20 cellular contexts compared by ENCODE assay signal in the genomic region with DNA sequence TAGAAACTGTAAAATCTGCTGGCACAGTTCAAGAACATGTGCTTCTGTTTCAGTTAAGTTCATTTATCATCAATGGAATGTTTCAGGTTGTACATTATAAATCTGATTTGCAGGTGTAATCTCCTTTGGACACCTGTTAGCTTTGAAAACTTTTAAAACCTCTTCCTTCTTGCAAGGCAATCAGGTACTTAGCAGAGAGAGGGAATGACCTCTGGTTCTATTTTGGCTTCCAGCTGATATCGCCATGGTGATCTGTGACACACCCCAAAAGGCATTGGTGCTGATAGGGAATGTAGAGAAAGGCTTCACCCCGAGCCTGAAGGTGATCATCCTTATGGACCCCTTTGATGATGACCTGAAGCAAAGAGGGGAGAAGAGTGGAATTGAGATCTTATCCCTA. TPM values are rescaled to one million over a fixed set of nuclear protein-coding genes. Genes with fewer than 3 reads are reported as not detected.
A peak's percentile ranks its signal among the peaks of the same experiment; 100 is the strongest.
DNase-seq lines count a peak whose midpoint lies in the region; ATAC-seq and TF ChIP-seq lines count a peak whose summit lies in the region.
"Had no signal": no experiment of that assay in that cellular context is flagged by ENCODE, and none has a peak within 500 bp of the region (broad histone marks: within the 10 kb centered on the region; RNA-seq: fewer than 3 reads in every experiment).

No MANE protein-coding gene starts in this region.

- 62% methylated on average over 2 of the region's 2 CpGs for WGBS in hepatocyte (ENCODE audit: low lambda C conversion rate, missing lambda C conversion rate)
- 45 to 53% methylated on average over 2 of the region's 2 CpGs for WGBS in body of pancreas, 2 donors

- POLR2A ChIA-PET in CD8-positive, alpha-beta T cell (lab: Charles Lee) = interaction anchor here (0.6 kb wide), 1 partner anchor 88 kb away, joined by 4 read pairs; no protein-coding TSS in a partner anchor

- no peak for TF ChIP-seq POLR2A in body of pancreas (IDR thresholded peaks at IDR 0.05)

- no peak for DNase-seq in CD8-positive, alpha-beta T cell
- no peak for DNase-seq in Calu3
- no peak for DNase-seq in hepatocyte (ENCODE audit: low spot score)
- no peak for DNase-seq in mucosa of descending colon
- no peak for DNase-seq in AG20443 (ENCODE audit: low spot score)
- no peak for DNase-seq in NCI-H2029 treated with DMSO at 0.1 percent for 48 hours (lab: John Stamatoyannopoulos, UW)
- no peak for DNase-seq in putamen (ENCODE audit: low spot score)
- DNase-seq in body of pancreas = no peak
- DNase-seq: ACHN; CD4-positive, alpha-beta memory T cell; DMS 273 treated with DMSO at 0.1 percent for 48 hours; DMS53; DND-41; EL; HCEC 1CT; KBM-7 had no signal

- H3K79me2 ChIP-seq in hepatocyte = no peaks in the 10 kb centered on the region

- no peaks in the 10 kb centered on the region for H4K20me1 ChIP-seq in hepatocyte (ENCODE audit: insufficient read depth, poor library complexity, severe bottlenecking)
- H4K20me1 ChIP-seq: BLaER1 had no signal

- no peak for ATAC-seq in CD8-positive, alpha-beta T cell
- ATAC-seq in mucosa of descending colon (peak; percentile 68), body of pancreas (no peak)
- ATAC-seq: GM12878 had no signal

- no TSS peak for BruUV-seq in Calu3 (replicated peaks; lab: Mats Ljungman, UMichigan)

- H3K4me3 ChIP-seq in CD8-positive, alpha-beta T cell (ENCODE audit: low read depth, low read length) = no peak overlapping the region
- no peak overlapping the region for H3K4me3 ChIP-seq in hepatocyte
- no peak overlapping the region for H3K4me3 ChIP-seq in mucosa of descending colon
- H3K4me3 ChIP-seq in body of pancreas = no peak overlapping the region
- H3K4me3 ChIP-seq: BLaER1, GM12878 had no signal

- no peak for TF ChIP-seq CTCF in CD8-positive, alpha-beta T cell (IDR thresholded peaks at IDR 0.05)
- TF ChIP-seq CTCF in Calu3 (IDR thresholded peaks at IDR 0.05; ENCODE audit: unreplicated experiment) = no peak
- no peak for TF ChIP-seq CTCF in hepatocyte (IDR thresholded peaks at IDR 0.05; ENCODE audit: poor library complexity)
- no peak for TF ChIP-seq CTCF in mucosa of descending colon (IDR thresholded peaks at IDR 0.05)
- no peak for TF ChIP-seq CTCF in body of pancreas (IDR thresholded peaks at IDR 0.05)

- intact Hi-C loops in CD8-positive, alpha-beta T cell (cut with DNase I, micrococcal nuclease) = no loop called here
- intact Hi-C loops in Calu3 (cut with micrococcal nuclease; ENCODE audit: unreplicated experiment) (no loop called here), mucosa of descending colon (cut with DNase I, micrococcal nuclease) (no loop called here), body of pancreas (cut with DNase I) (no loop called here)

- peak overlapping the region; percentile 58 for H3K27ac Mint-ChIP-seq in CD8-positive, alpha-beta T cell
- H3K27ac Mint-ChIP-seq in Calu3 (ENCODE audit: unreplicated experiment) = peak overlapping the region; percentile 34
- H3K27ac Mint-ChIP-seq: CD14-positive monocyte, IgD-negative memory B cell had no signal

- no peaks in the 10 kb centered on the region for H3K4me1 Mint-ChIP-seq in CD8-positive, alpha-beta T cell (ENCODE audit: low read depth)
- peaks cover 34% of the 10 kb centered on the region for H3K4me1 Mint-ChIP-seq in Calu3 (ENCODE audit: low read depth, unreplicated experiment)
- H3K4me1 Mint-ChIP-seq: CD14-positive monocyte; CD4-positive, alpha-beta memory T cell had no signal

- H3K4me1 ChIP-seq in CD8-positive, alpha-beta T cell (ENCODE audit: insufficient read depth, low read length) = no peaks in the 10 kb centered on the region
- H3K4me1 ChIP-seq in hepatocyte (ENCODE audit: insufficient read depth) (peaks cover 10% of the 10 kb centered on the region), mucosa of descending colon (ENCODE audit: low read depth) (peaks cover 30% of the 10 kb centered on the region), body of pancreas (no peaks in the 10 kb centered on the region)

- CTCF ChIA-PET in CD8-positive, alpha-beta T cell (lab: Charles Lee) = interaction anchor here (1.2 to 1.6 kb wide), 2 partner anchors 10 to 26 kb away, joined by 3 to 4 read pairs; no protein-coding TSS in a partner anchor
- CTCF ChIA-PET in Calu3 (lab: Charles Lee) = no interaction called here

- H2AFZ ChIP-seq in hepatocyte = no peak overlapping the region

- no peak overlapping the region for H3K4me2 ChIP-seq in hepatocyte
- H3K4me2 ChIP-seq: BLaER1 had no signal

- peaks cover 58% of the 10 kb centered on the region for H3K36me3 ChIP-seq in CD8-positive, alpha-beta T cell (ENCODE audit: insufficient read depth, low read length)
- H3K36me3 ChIP-seq in hepatocyte (replicated peaks; ENCODE audit: insufficient read depth, low read depth) (no peaks in the 10 kb centered on the region), mucosa of descending colon (ENCODE audit: low read depth) (peaks cover 6% of the 10 kb centered on the region), body of pancreas (replicated peaks in 1 of 2; ENCODE audit: insufficient read depth in 1 of 2, low read depth in 2 of 2) (no peaks in the 10 kb centered on the region)

- peaks cover 83% of the 10 kb centered on the region for H3K36me3 Mint-ChIP-seq in CD8-positive, alpha-beta T cell
- H3K36me3 Mint-ChIP-seq in Calu3 (ENCODE audit: insufficient read depth, unreplicated experiment) = peaks cover 5% of the 10 kb centered on the region

- no peaks in the 10 kb centered on the region for H3K9me3 ChIP-seq in CD8-positive, alpha-beta T cell (ENCODE audit: low read length)
- no peaks in the 10 kb centered on the region for H3K9me3 ChIP-seq in hepatocyte (ENCODE audit: low read depth)
- no peaks in the 10 kb centered on the region for H3K9me3 ChIP-seq in mucosa of descending colon
- H3K9me3 ChIP-seq in body of pancreas = no peaks in the 10 kb centered on the region

- no peaks in the 10 kb centered on the region for H3K27me3 ChIP-seq in CD8-positive, alpha-beta T cell (ENCODE audit: insufficient read depth, low read length)
- H3K27me3 ChIP-seq in hepatocyte (no peaks in the 10 kb centered on the region), body of pancreas (no peaks in the 10 kb centered on the region)
- H3K27me3 ChIP-seq: BLaER1 had no signal

- no peak overlapping the region for H3K4me3 Mint-ChIP-seq in CD8-positive, alpha-beta T cell
- no peak overlapping the region for H3K4me3 Mint-ChIP-seq in Calu3 (ENCODE audit: low read depth, unreplicated experiment)
- H3K4me3 Mint-ChIP-seq: CD14-positive monocyte; CD4-positive, alpha-beta memory T cell; IgD-negative memory B cell had no signal

- H3K27ac ChIP-seq in CD8-positive, alpha-beta T cell (ENCODE audit: low read depth, low read length) = no peak overlapping the region
- H3K27ac ChIP-seq in hepatocyte = peak overlapping the region; percentile 54
- H3K27ac ChIP-seq in body of pancreas = no peak overlapping the region
- H3K27ac ChIP-seq: BLaER1 had no signal

- no peaks in the 10 kb centered on the region for H3K9me2 ChIP-seq in hepatocyte (replicated peaks; ENCODE audit: insufficient read depth)

- H3K9me3 Mint-ChIP-seq in CD8-positive, alpha-beta T cell = no peaks in the 10 kb centered on the region
- H3K9me3 Mint-ChIP-seq in Calu3 (ENCODE audit: low read depth, unreplicated experiment) = peaks cover 2% of the 10 kb centered on the region
- H3K9me3 Mint-ChIP-seq: CD14-positive monocyte; CD4-positive, alpha-beta memory T cell had no signal

- H3K27me3 Mint-ChIP-seq in CD8-positive, alpha-beta T cell (ENCODE audit: low read depth) = no peaks in the 10 kb centered on the region
- H3K27me3 Mint-ChIP-seq in Calu3 (ENCODE audit: unreplicated experiment) = no peaks in the 10 kb centered on the region
- H3K27me3 Mint-ChIP-seq: CD4-positive, alpha-beta memory T cell; IgD-negative memory B cell had no signal

RNA-seq across cellular contexts. Expression of a gene that starts 35.4 kb away (rescaled TPM):
- total RNA-seq in CD8-positive, alpha-beta T cell = 10 to 100 TPM in 1 of 2 experiments, 1 to 10 TPM in 1; 9.0 to 11.6 TPM
- total RNA-seq in Calu3 (2022) = 35.3 and 59.2 TPM in 2 replicates
- 40.2 and 43.1 TPM in 2 replicates for total RNA-seq in hepatocyte
- 22.2 and 22.7 TPM in 2 replicates for polyA plus RNA-seq in hepatocyte
- total RNA-seq in mucosa of descending colon = 100 to 1,000 TPM; 125 to 312 (median 258) TPM
- total RNA-seq in body of pancreas = 1 to 10 TPM; 7.3 to 9.6 TPM

RNA-seq across cellular contexts. Expression of a gene that starts 37.4 kb away (rescaled TPM):
- 10 to 100 TPM; 41.4 to 41.7 TPM for total RNA-seq in CD8-positive, alpha-beta T cell
- total RNA-seq in Calu3 (2022) (25.7 and 28.7 TPM in 2 replicates), hepatocyte (33.0 and 56.4 TPM in 2 replicates), mucosa of descending colon (10 to 100 TPM; 33.4 to 43.6 (median 42.7) TPM), body of pancreas (10 to 100 TPM; 12.2 to 14.5 TPM)
- 31.7 and 44.2 TPM in 2 replicates for polyA plus RNA-seq in hepatocyte

RNA-seq across cellular contexts. Expression of a gene that starts 37.7 kb away (rescaled TPM):
- total RNA-seq in CD8-positive, alpha-beta T cell = 10 to 100 TPM; 59.0 to 62.7 TPM
- 26.5 and 28.6 TPM in 2 replicates for total RNA-seq in Calu3 (2022)
- total RNA-seq in hepatocyte = 31.1 and 39.8 TPM in 2 replicates
- 20.4 and 26.2 TPM in 2 replicates for polyA plus RNA-seq in hepatocyte
- total RNA-seq in mucosa of descending colon = 10 to 100 TPM; 36.2 to 55.9 (median 44.4) TPM
- total RNA-seq in body of pancreas = 10 to 100 TPM; 28.3 to 84.4 TPM
